14 cellular contexts compared by ENCODE assay signal in the genomic region with DNA sequence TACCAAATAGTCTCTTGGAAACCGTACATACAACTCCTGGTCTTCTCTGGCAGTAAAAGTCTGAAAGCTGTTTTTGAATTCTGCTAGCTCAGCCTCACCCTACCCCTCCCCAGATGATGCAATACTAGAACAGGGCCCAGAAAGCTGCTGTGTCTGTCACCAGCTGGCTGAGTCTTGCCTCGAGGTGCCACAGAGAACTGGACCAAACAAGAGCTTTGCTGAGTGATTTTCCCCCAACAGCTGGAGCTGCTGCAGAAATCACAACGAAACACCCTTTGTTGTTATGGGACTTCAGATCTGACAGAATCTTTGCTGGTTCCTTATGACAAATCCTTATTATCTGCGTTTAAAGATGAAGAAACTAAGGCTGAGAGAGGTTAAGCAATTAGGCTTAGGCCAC.
A peak's percentile ranks its signal among the peaks of the same experiment; 100 is the strongest.
DNase-seq lines count a peak whose midpoint lies in the region; ATAC-seq and TF ChIP-seq lines count a peak whose summit lies in the region.
"Had no signal": no experiment of that assay in that cellular context is flagged by ENCODE, and none has a peak within 500 bp of the region (broad histone marks: within the 10 kb centered on the region; RNA-seq: fewer than 3 reads in every experiment).

No MANE protein-coding gene starts in this region.

- H3K4me3 ChIP-seq in left ventricle myocardium inferior = no peak overlapping the region
- H3K4me3 ChIP-seq in Peyer's patch = no peak overlapping the region
- H3K4me3 ChIP-seq: GM12878 had no signal

- peaks cover 52% of the 10 kb centered on the region for H3K4me1 Mint-ChIP-seq in WTC11

- no peak for DNase-seq in Right ventricle myocardium inferior (ENCODE audit: missing footprints)
- no peak for DNase-seq in cardiac septum (ENCODE audit: low spot score)
- no peak for DNase-seq in WTC11 (ENCODE audit: low spot score)
- peak; percentile 34 for DNase-seq in left ventricle myocardium inferior
- peak; percentile 88 for DNase-seq in superior temporal gyrus (ENCODE audit: extremely low spot score)
- DNase-seq in epidermal melanocyte (ENCODE audit: insufficient read length, low spot score) = no peak
- DNase-seq in NOMO-1 treated with dmso at 0.1 percent for 144 hours (lab: John Stamatoyannopoulos, UW; ENCODE audit: unreplicated experiment) = no peak
- DNase-seq in Peyer's patch = no peak
- DNase-seq: NCI-H1436, NCI-H526, nephron progenitor cell, SIG-M5 had no signal

- ATAC-seq in Right ventricle myocardium inferior (peak; percentile 87), WTC11 (no peak)
- ATAC-seq: activated naive CD4-positive, alpha-beta T cell treated with anti-CD3 and anti-CD28 coated beads, Interleukin-2, amount 50 U/mL, for 72 hours; GM12878 had no signal

- H3K9me3 ChIP-seq in left ventricle myocardium inferior (replicated peaks) (no peaks in the 10 kb centered on the region), Peyer's patch (no peaks in the 10 kb centered on the region)

- H3K27me3 Mint-ChIP-seq in WTC11 (ENCODE audit: low read depth) = peaks cover 69% of the 10 kb centered on the region

- H3K4me1 ChIP-seq in left ventricle myocardium inferior (peaks cover 22% of the 10 kb centered on the region), Peyer's patch (peaks cover 0 to 22% (median 9%) of the 10 kb centered on the region in 4 donors)

- no peak for TF ChIP-seq CTCF in WTC11 (IDR thresholded peaks at IDR 0.05)
- no peak for TF ChIP-seq CTCF in left ventricle myocardium inferior (IDR thresholded peaks at IDR 0.05; ENCODE audit: borderline replicate concordance)
- TF ChIP-seq CTCF in Peyer's patch (IDR thresholded peaks at IDR 0.05) = no peak

- peaks cover 46% of the 10 kb centered on the region for H3K27me3 ChIP-seq in left ventricle myocardium inferior (ENCODE audit: low read depth)
- peaks cover 0 to 28% of the 10 kb centered on the region in 2 donors for H3K27me3 ChIP-seq in Peyer's patch

- no peak for TF ChIP-seq POLR2A in Peyer's patch (IDR thresholded peaks at IDR 0.05)

- intact Hi-C loops in Right ventricle myocardium inferior (cut with DNase I) = no loop called here
- intact Hi-C loops in cardiac septum (cut with DNase I) = loop anchor here (10.0 kb wide), 1 partner anchor 415 kb away; no protein-coding TSS in a partner anchor
- intact Hi-C loops in left ventricle myocardium inferior (cut with micrococcal nuclease) = no loop called here

- H3K9me3 Mint-ChIP-seq in WTC11 = no peaks in the 10 kb centered on the region
- H3K9me3 Mint-ChIP-seq: activated naive CD4-positive, alpha-beta T cell treated with anti-CD3 and anti-CD28 coated beads, Interleukin-2, amount 50 U/mL, for 72 hours; nephron progenitor cell had no signal

- no peak overlapping the region for H3K27ac Mint-ChIP-seq in WTC11
- H3K27ac Mint-ChIP-seq: activated naive CD4-positive, alpha-beta T cell treated with anti-CD3 and anti-CD28 coated beads, Interleukin-2, amount 50 U/mL, for 72 hours; nephron progenitor cell had no signal

- H3K27ac ChIP-seq in left ventricle myocardium inferior (replicated peaks) = no peak overlapping the region
- H3K27ac ChIP-seq in Peyer's patch = no peak overlapping the region

- CTCF ChIA-PET in WTC11 (lab: Charles Lee) = interaction anchor here (1.1 kb wide), 1 partner anchor 72 kb away, joined by 3 read pairs; no protein-coding TSS in a partner anchor

- no peaks in the 10 kb centered on the region for H3K36me3 ChIP-seq in left ventricle myocardium inferior
- H3K36me3 ChIP-seq in Peyer's patch = no peaks in the 10 kb centered on the region

- POLR2A ChIA-PET in WTC11 (lab: Charles Lee) = no interaction called here

- H3K4me3 Mint-ChIP-seq in WTC11 = no peak overlapping the region
- H3K4me3 Mint-ChIP-seq: nephron progenitor cell had no signal

- H3K36me3 Mint-ChIP-seq in WTC11 = no peaks in the 10 kb centered on the region

TF ChIP-seq in WTC11, 78 proteins besides CTCF, POLR2A, EP300 and RAD21:
- TF ChIP-seq, protein P1, sequence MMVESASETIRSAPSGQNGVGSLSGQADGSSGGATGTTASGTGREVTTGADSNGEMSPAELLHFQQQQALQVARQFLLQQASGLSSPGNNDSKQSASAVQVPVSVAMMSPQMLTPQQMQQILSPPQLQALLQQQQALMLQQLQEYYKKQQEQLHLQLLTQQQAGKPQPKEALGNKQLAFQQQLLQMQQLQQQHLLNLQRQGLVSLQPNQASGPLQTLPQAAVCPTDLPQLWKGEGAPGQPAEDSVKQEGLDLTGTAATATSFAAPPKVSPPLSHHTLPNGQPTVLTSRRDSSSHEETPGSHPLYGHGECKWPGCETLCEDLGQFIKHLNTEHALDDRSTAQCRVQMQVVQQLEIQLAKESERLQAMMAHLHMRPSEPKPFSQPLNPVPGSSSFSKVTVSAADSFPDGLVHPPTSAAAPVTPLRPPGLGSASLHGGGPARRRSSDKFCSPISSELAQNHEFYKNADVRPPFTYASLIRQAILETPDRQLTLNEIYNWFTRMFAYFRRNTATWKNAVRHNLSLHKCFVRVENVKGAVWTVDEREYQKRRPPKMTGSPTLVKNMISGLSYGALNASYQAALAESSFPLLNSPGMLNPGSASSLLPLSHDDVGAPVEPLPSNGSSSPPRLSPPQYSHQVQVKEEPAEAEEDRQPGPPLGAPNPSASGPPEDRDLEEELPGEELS (CRISPR knock-in tag; IDR thresholded peaks at IDR 0.05) = no peak
- TF ChIP-seq FOXK1 (CRISPR knock-in tag; IDR thresholded peaks at IDR 0.05) (no peak), JAZF1 (CRISPR knock-in tag; IDR thresholded peaks at IDR 0.05) (no peak), GABPB1 (CRISPR knock-in tag; IDR thresholded peaks at IDR 0.05) (peak; percentile 75)
- TF ChIP-seq, protein P2, sequence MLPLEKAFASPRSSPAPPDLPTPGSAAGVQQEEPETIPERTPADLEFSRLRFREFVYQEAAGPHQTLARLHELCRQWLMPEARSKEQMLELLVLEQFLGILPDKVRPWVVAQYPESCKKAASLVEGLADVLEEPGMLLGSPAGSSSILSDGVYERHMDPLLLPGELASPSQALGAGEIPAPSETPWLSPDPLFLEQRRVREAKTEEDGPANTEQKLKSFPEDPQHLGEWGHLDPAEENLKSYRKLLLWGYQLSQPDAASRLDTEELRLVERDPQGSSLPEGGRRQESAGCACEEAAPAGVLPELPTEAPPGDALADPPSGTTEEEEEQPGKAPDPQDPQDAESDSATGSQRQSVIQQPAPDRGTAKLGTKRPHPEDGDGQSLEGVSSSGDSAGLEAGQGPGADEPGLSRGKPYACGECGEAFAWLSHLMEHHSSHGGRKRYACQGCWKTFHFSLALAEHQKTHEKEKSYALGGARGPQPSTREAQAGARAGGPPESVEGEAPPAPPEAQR (CRISPR knock-in tag; IDR thresholded peaks at IDR 0.05) = no peak
- TF ChIP-seq, protein P3, sequence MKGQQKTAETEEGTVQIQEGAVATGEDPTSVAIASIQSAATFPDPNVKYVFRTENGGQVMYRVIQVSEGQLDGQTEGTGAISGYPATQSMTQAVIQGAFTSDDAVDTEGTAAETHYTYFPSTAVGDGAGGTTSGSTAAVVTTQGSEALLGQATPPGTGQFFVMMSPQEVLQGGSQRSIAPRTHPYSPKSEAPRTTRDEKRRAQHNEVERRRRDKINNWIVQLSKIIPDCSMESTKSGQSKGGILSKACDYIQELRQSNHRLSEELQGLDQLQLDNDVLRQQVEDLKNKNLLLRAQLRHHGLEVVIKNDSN (CRISPR knock-in tag; IDR thresholded peaks at IDR 0.05) = no peak

Comparison
In these comparisons a context has a peak if more than half of its experiments do, and no peak if none do; other contexts are left out.
1. DNase-seq: peak in left ventricle myocardium inferior (single experiment) and superior temporal gyrus (single experiment); none in Right ventricle myocardium inferior (single experiment), cardiac septum (single experiment), WTC11 (single experiment), epidermal melanocyte (single experiment), NOMO-1 treated with dmso at 0.1 percent for 144 hours (single experiment) and Peyer's patch (0 of 3).